ENCODE assay signal across 8 cellular contexts in the genomic region with DNA sequence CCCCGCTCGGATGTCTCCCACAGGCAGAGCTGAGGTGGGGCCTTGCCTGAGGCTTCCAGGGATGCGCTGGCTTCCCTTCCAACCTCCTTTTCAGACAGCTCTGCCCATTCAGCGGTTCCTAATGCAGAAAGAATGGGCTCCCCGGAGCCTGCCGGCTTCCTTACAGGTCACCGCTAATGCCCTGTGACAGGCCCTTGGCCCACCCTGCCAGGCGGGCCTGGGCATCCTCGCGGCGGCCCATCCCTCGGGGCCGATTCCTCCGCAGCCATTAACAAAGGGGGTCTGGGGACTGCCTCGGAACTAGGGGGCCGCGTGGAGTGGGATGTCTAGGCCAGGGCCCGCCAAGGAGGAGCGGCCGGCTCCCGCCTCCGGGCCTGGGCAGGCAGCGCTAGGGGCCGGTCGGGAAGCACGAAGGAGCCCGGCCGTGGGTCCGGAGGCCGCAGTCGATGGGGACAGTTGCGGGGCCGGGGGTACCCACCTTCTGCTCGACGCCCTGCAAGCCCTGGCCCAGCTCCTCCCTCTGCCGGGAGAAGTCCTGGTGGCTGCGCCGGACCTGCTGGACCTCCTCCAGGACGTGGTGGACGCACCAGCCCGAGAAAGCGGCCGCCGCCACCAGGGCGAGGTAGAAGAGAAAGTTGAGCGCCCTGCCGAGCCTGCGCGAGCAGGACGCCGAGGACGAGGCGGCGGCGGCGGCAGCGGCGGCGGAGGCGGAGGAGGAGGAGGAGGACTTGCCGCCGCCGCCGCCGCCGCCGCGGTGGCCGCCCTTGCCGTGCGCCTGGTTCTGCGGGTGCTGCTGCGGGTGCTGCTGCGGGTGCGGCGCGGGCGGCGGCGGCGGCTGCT. TPM values are rescaled to one million over a fixed set of nuclear protein-coding genes. Genes with fewer than 3 reads are reported as not detected.
DNase-seq lines count a peak whose midpoint lies in the region; ATAC-seq, FAIRE-seq and TF ChIP-seq lines count a peak whose summit lies in the region.

No MANE protein-coding gene starts in this region.

- FAIRE-seq in A549 (lab: Jason Lieb, UNC), result no peak

- no peaks in the 10 kb centered on the region for H3K27me3 ChIP-seq in brain microvascular endothelial cell (replicated peaks)
- H3K27me3 ChIP-seq in iPS-15b (ENCODE audit: control insufficient read depth, insufficient read depth, low read length), result peaks cover 2% of the 10 kb centered on the region
- H3K27me3 ChIP-seq in gastrocnemius medialis, result no peaks in the 10 kb centered on the region

- H3K4me2 ChIP-seq in A549, result peak overlapping the region; percentile 78

- no peak for TF ChIP-seq RAD21 in A549 (conservative IDR thresholded peaks at IDR 0.05 in 1 of 2, IDR thresholded peaks at IDR 0.05 in 1 of 2)

- ATAC-seq in A549 (peak; percentile 61), GM18868 (IDR thresholded peaks at IDR 0.05; ENCODE audit: unreplicated experiment) (peak; percentile 35), HG03342 (IDR thresholded peaks at IDR 0.05; ENCODE audit: unreplicated experiment) (peak; percentile 33), gastrocnemius medialis (peak; percentile 58 to 60), GM18517 (IDR thresholded peaks at IDR 0.05; ENCODE audit: unreplicated experiment) (no peak)

- H3K36me3 ChIP-seq in brain microvascular endothelial cell (replicated peaks), result peaks cover 23% of the 10 kb centered on the region
- peaks cover 8% of the 10 kb centered on the region for H3K36me3 ChIP-seq in iPS-15b (ENCODE audit: control insufficient read depth, insufficient read depth, low read length)
- peaks cover 0 to 9% of the 10 kb centered on the region in 2 donors for H3K36me3 ChIP-seq in gastrocnemius medialis

- intact Hi-C loops in gastrocnemius medialis (cut with DNase I; ENCODE audit: low total_unique reads), result no loop called here

- H3K4me3 ChIP-seq in A549, result peak overlapping the region; percentile 98
- H3K4me3 ChIP-seq in brain microvascular endothelial cell (ENCODE audit: low read depth, low read length), result peak overlapping the region; percentile 85
- peak overlapping the region; percentile 30 for H3K4me3 ChIP-seq in iPS-15b (ENCODE audit: low read depth, low read length)
- peak overlapping the region; percentile 65 to 91 (median 86) for H3K4me3 ChIP-seq in gastrocnemius medialis

- in situ Hi-C loops in brain microvascular endothelial cell (cut with HindIII; ENCODE audit: low pct_ligation_motif_present, low sequenced_read_pairs), result no loop called here
- in situ Hi-C loops in gastrocnemius medialis (cut with MboI; ENCODE audit: low sequenced_read_pairs in 4 of 4), result no loop called here

- H3K4me1 ChIP-seq in A549, result peaks cover 29% of the 10 kb centered on the region
- peaks cover 6% of the 10 kb centered on the region for H3K4me1 ChIP-seq in iPS-15b (ENCODE audit: control insufficient read depth, insufficient read depth, low read length)
- H3K4me1 ChIP-seq in gastrocnemius medialis, result peaks cover 41 to 42% of the 10 kb centered on the region in 2 donors

- TF ChIP-seq POLR2A in A549 (IDR thresholded peaks at IDR 0.05; ENCODE audit: low read length), result peak; percentile 21; the same call in 1 of the 2 replicates
- TF ChIP-seq POLR2A in gastrocnemius medialis (IDR thresholded peaks at IDR 0.05), result peak; percentile 7 to 22

- no peak; the same call in 2 of the 3 replicates for TF ChIP-seq CTCF in A549 (IDR thresholded peaks at IDR 0.05)
- peak; percentile 37 for TF ChIP-seq CTCF in brain microvascular endothelial cell (IDR thresholded peaks at IDR 0.05; ENCODE audit: low read depth, low read length, missing control alignments)
- peak in 3 of 5 experiments; percentile 5 to 34 (median 7) for TF ChIP-seq CTCF in gastrocnemius medialis (IDR thresholded peaks at IDR 0.05 in 4 of 5, conservative IDR thresholded peaks at IDR 0.05 in 1 of 5)

- H3K9ac ChIP-seq in iPS-15b (ENCODE audit: low read depth, low read length), result peak overlapping the region; percentile 24

- DNase-seq in A549 (ENCODE audit: low read depth in 1 of 2, low spot score in 1 of 2) (peak; percentile 54 to 67), T-helper 9 cell (peak; percentile 54), brain microvascular endothelial cell (peak; percentile 42), gastrocnemius medialis (peak in 1 of 2 donors; percentile 70)

- H3K9me3 ChIP-seq in A549 (no peaks in the 10 kb centered on the region), iPS-15b (ENCODE audit: control insufficient read depth, insufficient read depth, low read length) (no peaks in the 10 kb centered on the region), gastrocnemius medialis (no peaks in the 10 kb centered on the region)

- H3K27ac ChIP-seq in A549 (peak overlapping the region; percentile 95 to 97), brain microvascular endothelial cell (peak overlapping the region; percentile 91), gastrocnemius medialis (peak overlapping the region; percentile 90 to 95 (median 94))

- CTCF ChIA-PET in A549 (lab: Yijun Ruan, JAX), result interaction anchor here (0.8 to 1.7 kb wide), 10 partner anchors 10 to 111 kb away, joined by 3 to 8 read pairs (median 4); a partner anchor contains a TSS

- WGBS in A549 (ENCODE audit: missing lambda C conversion rate), result 2% methylated on average over 29 of the region's 81 CpGs

- TF ChIP-seq EP300 in A549 (IDR thresholded peaks at IDR 0.05), result no peak

- POLR2A ChIA-PET in A549 (lab: Yijun Ruan, JAX), result interaction anchor here (0.7 to 3.2 kb wide), 7 partner anchors 9 to 827 kb away, joined by 3 to 13 read pairs (median 3); a partner anchor contains a TSS

TF ChIP-seq in A549, 52 proteins besides CTCF, POLR2A, EP300 and RAD21:
- TF ChIP-seq MYC (IDR thresholded peaks at IDR 0.05; ENCODE audit: borderline replicate concordance, low read length) (no peak), NR3C1 (IDR thresholded peaks at IDR 0.05) (no peak), EHMT2 (IDR thresholded peaks at IDR 0.05; ENCODE audit: low read depth) (no peak), PHF8 (IDR thresholded peaks at IDR 0.05; ENCODE audit: borderline replicate concordance, low read depth) (peak; percentile 69), CBX8 (IDR thresholded peaks at IDR 0.05) (no peak)
- TF ChIP-seq, protein P1, sequence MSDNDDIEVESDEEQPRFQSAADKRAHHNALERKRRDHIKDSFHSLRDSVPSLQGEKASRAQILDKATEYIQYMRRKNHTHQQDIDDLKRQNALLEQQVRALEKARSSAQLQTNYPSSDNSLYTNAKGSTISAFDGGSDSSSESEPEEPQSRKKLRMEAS (IDR thresholded peaks at IDR 0.05), result peak; percentile 54
- TF ChIP-seq, protein P2, sequence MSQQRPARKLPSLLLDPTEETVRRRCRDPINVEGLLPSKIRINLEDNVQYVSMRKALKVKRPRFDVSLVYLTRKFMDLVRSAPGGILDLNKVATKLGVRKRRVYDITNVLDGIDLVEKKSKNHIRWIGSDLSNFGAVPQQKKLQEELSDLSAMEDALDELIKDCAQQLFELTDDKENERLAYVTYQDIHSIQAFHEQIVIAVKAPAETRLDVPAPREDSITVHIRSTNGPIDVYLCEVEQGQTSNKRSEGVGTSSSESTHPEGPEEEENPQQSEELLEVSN (IDR thresholded peaks at IDR 0.05; ENCODE audit: borderline replicate concordance, low read depth), result peak; percentile 48; the same call in 1 of the 2 replicates

RNA-seq across cellular contexts. Expression of a gene that starts 0.7 kb away (rescaled TPM):
- polyA plus RNA-seq in A549 (2011; rRNA removed), result 96.5 and 108 TPM in 2 replicates
- 39.5 and 50.8 TPM in 2 replicates for polyA plus RNA-seq in A549 (2012; cell fraction: cytosol; rRNA removed)
- polyA plus RNA-seq in A549 (2012; cell fraction: nucleus; rRNA removed), result 59.8 and 68.1 TPM in 2 replicates
- 62.6 to 71.7 TPM (median 70.4 TPM) in 3 replicates for polyA plus RNA-seq in A549 (2017; fragmentation: RNase III; extraction: RNeasy Plus Mini Kit Qiagen cat#74134 plus additional on column Dnase treatment)
- 36.8 and 40.3 TPM in 2 replicates for polyA minus RNA-seq in A549 (2011; rRNA and poly(A)+ RNA removed)
- total RNA-seq in gastrocnemius medialis, result 10 to 100 TPM in 3 of 4 donors, 1 to 10 TPM in 1; 9.7 to 17.6 (median 15.7) TPM

RNA-seq across cellular contexts. Expression of a gene that starts 55.4 kb away (rescaled TPM):
- polyA plus RNA-seq in A549 (2011; rRNA removed), result 16.6 and 19.7 TPM in 2 replicates
- polyA plus RNA-seq in A549 (2012; cell fraction: cytosol; rRNA removed), result 1.1 and 1.5 TPM in 2 replicates
- polyA plus RNA-seq in A549 (2012; cell fraction: nucleus; rRNA removed), result 1.7 and 2.4 TPM in 2 replicates
- polyA plus RNA-seq in A549 (2017; fragmentation: RNase III; extraction: RNeasy Plus Mini Kit Qiagen cat#74134 plus additional on column Dnase treatment), result 1.8 to 4.9 TPM (median 4.1 TPM) in 3 replicates
- 36.1 and 48.5 TPM in 2 replicates for polyA minus RNA-seq in A549 (2011; rRNA and poly(A)+ RNA removed)
- total RNA-seq in gastrocnemius medialis, result 10 to 100 TPM; 39.1 to 51.7 (median 43.9) TPM

Comparison
In these comparisons a context has a peak if more than half of its experiments do, and no peak if none do; other contexts are left out.
1. H3K4me3 ChIP-seq: peak in every context shown above with its lines; median percentile 98 in A549; 86 in gastrocnemius medialis; 85 in brain microvascular endothelial cell; 30 in iPS-15b.